ENCODE assay signal across 16 cellular contexts in the genomic region with DNA sequence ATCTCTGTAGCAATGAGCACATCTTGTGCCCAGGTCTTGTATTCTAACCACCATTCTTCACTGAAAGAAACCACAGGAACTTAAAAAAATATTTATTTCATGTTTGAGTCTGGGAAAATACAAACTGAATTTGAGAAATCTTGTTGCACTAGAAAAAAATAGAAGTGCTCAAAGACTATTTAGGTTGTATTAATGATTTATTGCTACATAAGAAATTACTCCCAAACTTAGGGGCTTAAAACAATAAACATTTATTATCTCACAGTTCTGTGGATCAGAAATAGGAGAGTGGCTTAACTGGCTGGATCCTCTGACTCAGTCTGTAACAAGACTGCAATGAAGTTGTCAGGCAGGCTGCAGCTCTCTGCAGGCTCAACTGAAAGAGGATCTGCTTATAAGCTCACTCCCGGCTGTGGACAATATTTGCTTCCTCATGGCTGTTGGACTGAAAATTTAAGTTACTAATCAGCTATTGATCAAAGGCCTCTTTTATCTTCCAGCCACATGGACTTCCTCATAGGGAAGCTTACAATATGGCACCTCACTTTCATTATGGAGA.
DNase-seq lines count a peak whose midpoint lies in the region; TF ChIP-seq lines count a peak whose summit lies in the region.
"Had no signal": no experiment of that assay in that cellular context is flagged by ENCODE, and none has a peak within 500 bp of the region (broad histone marks: within the 10 kb centered on the region; RNA-seq: fewer than 3 reads in every experiment).

No MANE protein-coding gene starts in this region.

- intact Hi-C loops in uterus (cut with DNase I; ENCODE audit: low total_unique reads), result no loop called here

- peaks cover 2% of the 10 kb centered on the region for H3K4me1 ChIP-seq in smooth muscle cell (ENCODE audit: low read depth)
- no peaks in the 10 kb centered on the region for H3K4me1 ChIP-seq in uterus

- H3K27ac ChIP-seq in smooth muscle cell (ENCODE audit: low read depth) (peak overlapping the region; percentile 72), uterus (no peak overlapping the region)
- H3K27ac ChIP-seq: C4-2B, SK-N-MC had no signal

- no peaks in the 10 kb centered on the region for H3K79me2 ChIP-seq in smooth muscle cell (ENCODE audit: low read depth)

- no peaks in the 10 kb centered on the region for H3K36me3 ChIP-seq in smooth muscle cell (ENCODE audit: low read depth)
- no peaks in the 10 kb centered on the region for H3K36me3 ChIP-seq in uterus

- H3K4me3 ChIP-seq in fibroblast of villous mesenchyme (ENCODE audit: low read depth, low read length) (no peak overlapping the region), smooth muscle cell (peak overlapping the region; percentile 15), uterus (no peak overlapping the region)
- H3K4me3 ChIP-seq: SK-N-MC had no signal

- no peak for TF ChIP-seq POLR2A in uterus (IDR thresholded peaks at IDR 0.05)

- no peaks in the 10 kb centered on the region for H3K9me3 ChIP-seq in smooth muscle cell (replicated peaks; ENCODE audit: low read depth)
- H3K9me3 ChIP-seq in uterus, result no peaks in the 10 kb centered on the region

- peak overlapping the region; percentile 46 for H2AFZ ChIP-seq in smooth muscle cell (ENCODE audit: low read depth)

- H3K4me2 ChIP-seq in smooth muscle cell, result peak overlapping the region; percentile 62

- no peak overlapping the region for H3K9ac ChIP-seq in smooth muscle cell (ENCODE audit: low read depth)

- DNase-seq in NCI-H82 (lab: John Stamatoyannopoulos, UW) (peak; percentile 9), NCI-H82 treated with DMSO at 0.1 percent for 48 hours (lab: John Stamatoyannopoulos, UW; ENCODE audit: unreplicated experiment) (no peak), OCI-M1 (lab: John Stamatoyannopoulos, UW) (peak; percentile 33), fibroblast of villous mesenchyme (ENCODE audit: low read depth) (peak; percentile 48), smooth muscle cell (lab: John Stamatoyannopoulos, UW; ENCODE audit: unreplicated experiment) (no peak), germinal center (ENCODE audit: low spot score) (no peak), NCI-H1105 (lab: John Stamatoyannopoulos, UW) (no peak), uterus (no peak)
- DNase-seq: KG1; NCI-H1417; NCI-H1930; NCI-H2171 treated with DMSO at 0.1 percent for 48 hours; NCI-H510A; NK-92 treated with Interleukin-12 subunit alpha and Interleukin-12 subunit beta, amount 100 ng/mL, for 24 hours had no signal

- no peaks in the 10 kb centered on the region for H3K27me3 ChIP-seq in smooth muscle cell (ENCODE audit: low read depth)
- no peaks in the 10 kb centered on the region for H3K27me3 ChIP-seq in uterus

- H4K20me1 ChIP-seq in smooth muscle cell (ENCODE audit: low read depth), result no peaks in the 10 kb centered on the region

- TF ChIP-seq CTCF in fibroblast of villous mesenchyme (IDR thresholded peaks at IDR 0.05; ENCODE audit: insufficient read depth, low read depth, low read length) (no peak), smooth muscle cell (IDR thresholded peaks at IDR 0.05; ENCODE audit: borderline replicate concordance, insufficient read depth, poor library complexity, severe bottlenecking) (no peak), uterus (IDR thresholded peaks at IDR 0.05) (no peak)

- WGBS in smooth muscle cell (ENCODE audit: low lambda C conversion rate), result 0% methylated on average over 1 of the region's 1 CpG

- H3F3A ChIP-seq in smooth muscle cell (ENCODE audit: low read depth), result peaks cover 24% of the 10 kb centered on the region

Comparison
In these comparisons a context has a peak if more than half of its experiments do, and no peak if none do; other contexts are left out.
1. DNase-seq: peak in NCI-H82 (single experiment), OCI-M1 (single experiment) and fibroblast of villous mesenchyme (single experiment); none in NCI-H82 treated with DMSO at 0.1 percent for 48 hours (single experiment), smooth muscle cell (single experiment), germinal center (single experiment), NCI-H1105 (single experiment) and uterus (0 of 2).